In genomic region chr2:164014791-164015190, GRCh38 we compare ENCODE assay signal across 24 cellular contexts.
DNase-seq lines count a peak whose midpoint lies in the region; ATAC-seq and TF ChIP-seq lines count a peak whose summit lies in the region.
"Had no signal": no experiment of that assay in that cellular context is flagged by ENCODE, and none has a peak within 500 bp of the region (broad histone marks: within the 10 kb centered on the region; RNA-seq: fewer than 3 reads in every experiment).

No MANE protein-coding gene starts in this region.

- no peaks in the 10 kb centered on the region for H3K4me1 ChIP-seq in heart right ventricle
- peaks cover 19% of the 10 kb centered on the region for H3K4me1 ChIP-seq in neuron (ENCODE audit: insufficient read depth, low read length)

- H3K36me3 ChIP-seq in heart right ventricle (no peaks in the 10 kb centered on the region), neuron (ENCODE audit: insufficient read depth, low read length) (no peaks in the 10 kb centered on the region)
- H3K36me3 ChIP-seq: neutrophil, thoracic aorta had no signal

- H3K27ac ChIP-seq in heart right ventricle (peak overlapping the region in 6 of 10 donors; percentile 7 to 45 (median 33)), temporal lobe (ENCODE audit: low read depth, low read length) (peak overlapping the region; percentile 81)
- H3K27ac ChIP-seq: 22Rv1, hepatocyte, neutrophil had no signal

- no peak overlapping the region for H3K4me3 Mint-ChIP-seq in activated CD4-positive, alpha-beta memory T cell treated with anti-CD3 and anti-CD28 coated beads for 36 hours
- H3K4me3 Mint-ChIP-seq: activated B cell treated with CpG ODN at 0.5 μM for 24 hours; activated T-cell treated with anti-CD3 and anti-CD28 coated beads, Interleukin-2, amount 50 U/mL, for 24 hours; CD4-positive, CD25-positive, alpha-beta regulatory T cell; central memory CD8-positive, alpha-beta T cell; dendritic cell treated with granulocyte-macrophage colony-stimulating factor and Interleukin-4, amounts not matched to agents 40 ng/mL and 50 ng/mL, for 4 days; stimulated activated naive B cell treated with anti-CD40 and anti-IgM and Interleukin-4, amounts not matched to agents 10 μg/mL and 1 μg/mL and 100 μg/mL, for 72 hours had no signal

- H3K27ac Mint-ChIP-seq in activated CD4-positive, alpha-beta memory T cell treated with anti-CD3 and anti-CD28 coated beads for 36 hours: no peak overlapping the region
- H3K27ac Mint-ChIP-seq: activated B cell treated with CpG ODN at 0.5 μM for 24 hours; activated T-cell treated with anti-CD3 and anti-CD28 coated beads, Interleukin-2, amount 50 U/mL, for 24 hours; CD4-positive, CD25-positive, alpha-beta regulatory T cell; dendritic cell treated with granulocyte-macrophage colony-stimulating factor and Interleukin-4, amounts not matched to agents 40 ng/mL and 50 ng/mL, for 4 days had no signal

- CTCF ChIA-PET in activated CD4-positive, alpha-beta memory T cell treated with anti-CD3 and anti-CD28 coated beads for 36 hours (lab: Charles Lee): no interaction called here

- no peaks in the 10 kb centered on the region for H3K36me3 Mint-ChIP-seq in activated CD4-positive, alpha-beta memory T cell treated with anti-CD3 and anti-CD28 coated beads for 36 hours
- H3K36me3 Mint-ChIP-seq: CD4-positive, CD25-positive, alpha-beta regulatory T cell; stimulated activated naive B cell treated with anti-CD40 and anti-IgM and Interleukin-4, amounts not matched to agents 10 μg/mL and 1 μg/mL and 100 μg/mL, for 72 hours had no signal

- POLR2A ChIA-PET in activated CD4-positive, alpha-beta memory T cell treated with anti-CD3 and anti-CD28 coated beads for 36 hours (lab: Charles Lee): no interaction called here

- peak overlapping the region; percentile 70 for H2AFZ ChIP-seq in neuron (ENCODE audit: low read depth, low read length)

- H3K27me3 Mint-ChIP-seq in activated CD4-positive, alpha-beta memory T cell treated with anti-CD3 and anti-CD28 coated beads for 36 hours: no peaks in the 10 kb centered on the region
- H3K27me3 Mint-ChIP-seq: activated B cell treated with CpG ODN at 0.5 μM for 24 hours; activated T-cell treated with anti-CD3 and anti-CD28 coated beads, Interleukin-2, amount 50 U/mL, for 24 hours; CD4-positive, CD25-positive, alpha-beta regulatory T cell; central memory CD8-positive, alpha-beta T cell; dendritic cell treated with granulocyte-macrophage colony-stimulating factor and Interleukin-4, amounts not matched to agents 40 ng/mL and 50 ng/mL, for 4 days; stimulated activated naive B cell treated with anti-CD40 and anti-IgM and Interleukin-4, amounts not matched to agents 10 μg/mL and 1 μg/mL and 100 μg/mL, for 72 hours had no signal

- no peaks in the 10 kb centered on the region for H3K27me3 ChIP-seq in heart right ventricle
- no peaks in the 10 kb centered on the region for H3K27me3 ChIP-seq in neuron (ENCODE audit: insufficient read depth, low read length)
- H3K27me3 ChIP-seq: hepatocyte, neutrophil had no signal

- no peaks in the 10 kb centered on the region for H3K4me1 Mint-ChIP-seq in activated CD4-positive, alpha-beta memory T cell treated with anti-CD3 and anti-CD28 coated beads for 36 hours (ENCODE audit: low read depth)
- H3K4me1 Mint-ChIP-seq: activated B cell treated with CpG ODN at 0.5 μM for 24 hours; CD4-positive, CD25-positive, alpha-beta regulatory T cell; central memory CD8-positive, alpha-beta T cell had no signal

- DNase-seq in heart right ventricle (no peak), left ventricle myocardium superior (no peak), epithelial cell of proximal tubule (ENCODE audit: low read depth) (peak; percentile 13), Kasumi-1 (lab: John Stamatoyannopoulos, UW) (no peak)
- DNase-seq in stimulated activated CD4-positive, alpha-beta T cell treated with anti-CD3 and anti-CD28 coated beads, Interleukin-1b, Interleukin-23, amount 100 ng/mL, for 48 hours: no peak
- no peak for DNase-seq in activated CD4-positive, alpha-beta memory T cell treated with anti-CD3 and anti-CD28 coated beads for 36 hours
- DNase-seq: activated B cell treated with CpG ODN at 0.5 μM for 24 hours; activated CD4-positive, alpha-beta T cell treated with anti-CD3 and anti-CD28 coated beads, Interleukin-2, amount 50 U/mL, for 1 hour; activated gamma-delta T cell; activated T-cell treated with anti-CD3 and anti-CD28 coated beads, Interleukin-2, amount 50 U/mL, for 24 hours; CD4-positive, CD25-positive, alpha-beta regulatory T cell; DND-41; GF-D8; IMR-90; T-helper 1 cell had no signal

- no peak for TF ChIP-seq CTCF in heart right ventricle (IDR thresholded peaks at IDR 0.05)
- TF ChIP-seq CTCF in epithelial cell of proximal tubule (conservative IDR thresholded peaks at IDR 0.05; ENCODE audit: low read depth, low read length): no peak

- ATAC-seq in heart right ventricle (no peak), left ventricle myocardium superior (no peak)

- WGBS in heart right ventricle, 2 donors: 81 to 89% methylated on average over 1 of the region's 1 CpG

- H3K4me3 ChIP-seq in heart right ventricle (no peak overlapping the region), epithelial cell of proximal tubule (ENCODE audit: low read depth, low read length) (peak overlapping the region; percentile 45), neuron (ENCODE audit: low read length) (no peak overlapping the region)
- H3K4me3 ChIP-seq: hepatocyte had no signal

- H3K9me3 Mint-ChIP-seq in activated CD4-positive, alpha-beta memory T cell treated with anti-CD3 and anti-CD28 coated beads for 36 hours: peaks cover 7% of the 10 kb centered on the region
- H3K9me3 Mint-ChIP-seq: activated B cell treated with CpG ODN at 0.5 μM for 24 hours; dendritic cell treated with granulocyte-macrophage colony-stimulating factor and Interleukin-4, amounts not matched to agents 40 ng/mL and 50 ng/mL, for 4 days had no signal

- H3K9me3 ChIP-seq in heart right ventricle: no peaks in the 10 kb centered on the region
- H3K9me3 ChIP-seq in neuron (ENCODE audit: low read length): no peaks in the 10 kb centered on the region
- H3K9me3 ChIP-seq: neutrophil, thoracic aorta had no signal

- intact Hi-C loops in heart right ventricle (cut with DNase I) (no loop called here), left ventricle myocardium superior (cut with micrococcal nuclease) (no loop called here)
- intact Hi-C loops in activated CD4-positive, alpha-beta memory T cell treated with anti-CD3 and anti-CD28 coated beads for 36 hours (cut with micrococcal nuclease): no loop called here
